In genomic region chr1:51048021-51048420, GRCh38 we compare ENCODE assay signal across 11 cellular contexts. TPM values are rescaled to one million over a fixed set of nuclear protein-coding genes. Genes with fewer than 3 reads are reported as not detected.
"Had no signal": no experiment of that assay in that cellular context is flagged by ENCODE, and none has a peak within 500 bp of the region (broad histone marks: within the 10 kb centered on the region; RNA-seq: fewer than 3 reads in every experiment).

No MANE protein-coding gene starts in this region.

- H3K27ac Mint-ChIP-seq: HFFc6, IgD-negative memory B cell had no signal

- H3K9me3 ChIP-seq: HAP-1 had no signal

- H3K36me3 ChIP-seq: HAP-1 had no signal

- H3K9me3 Mint-ChIP-seq: HFFc6, IgD-negative memory B cell had no signal

- H3K36me3 Mint-ChIP-seq: IgD-negative memory B cell had no signal

- H2AFZ ChIP-seq: GM23248 had no signal

- DNase-seq: GM23248, GOT3, H7, HFFc6 had no signal

- FAIRE-seq: HepG2 had no signal

- H3K4me3 ChIP-seq: GM23248, HAP-1 had no signal

- ATAC-seq: HCT116, HepG2 had no signal

- H3K4me1 ChIP-seq: HAP-1 had no signal

- H3K9ac ChIP-seq: GM23248 had no signal

- H3K27ac ChIP-seq: GM23248, HL-60 had no signal

- H3K4me3 Mint-ChIP-seq: HFFc6, IgD-negative memory B cell had no signal

RNA-seq across cellular contexts. Expression of gene C1orf185, which starts 54.0 kb away (rescaled TPM):
- total RNA-seq: GM23248, H4, H7, HepG2, HFFc6, HT1080 had no signal
- polyA plus RNA-seq: GM23248, HepG2, IgD-negative memory B cell had no signal
